ENCODE assay signal across 8 cellular contexts in the genomic region with DNA sequence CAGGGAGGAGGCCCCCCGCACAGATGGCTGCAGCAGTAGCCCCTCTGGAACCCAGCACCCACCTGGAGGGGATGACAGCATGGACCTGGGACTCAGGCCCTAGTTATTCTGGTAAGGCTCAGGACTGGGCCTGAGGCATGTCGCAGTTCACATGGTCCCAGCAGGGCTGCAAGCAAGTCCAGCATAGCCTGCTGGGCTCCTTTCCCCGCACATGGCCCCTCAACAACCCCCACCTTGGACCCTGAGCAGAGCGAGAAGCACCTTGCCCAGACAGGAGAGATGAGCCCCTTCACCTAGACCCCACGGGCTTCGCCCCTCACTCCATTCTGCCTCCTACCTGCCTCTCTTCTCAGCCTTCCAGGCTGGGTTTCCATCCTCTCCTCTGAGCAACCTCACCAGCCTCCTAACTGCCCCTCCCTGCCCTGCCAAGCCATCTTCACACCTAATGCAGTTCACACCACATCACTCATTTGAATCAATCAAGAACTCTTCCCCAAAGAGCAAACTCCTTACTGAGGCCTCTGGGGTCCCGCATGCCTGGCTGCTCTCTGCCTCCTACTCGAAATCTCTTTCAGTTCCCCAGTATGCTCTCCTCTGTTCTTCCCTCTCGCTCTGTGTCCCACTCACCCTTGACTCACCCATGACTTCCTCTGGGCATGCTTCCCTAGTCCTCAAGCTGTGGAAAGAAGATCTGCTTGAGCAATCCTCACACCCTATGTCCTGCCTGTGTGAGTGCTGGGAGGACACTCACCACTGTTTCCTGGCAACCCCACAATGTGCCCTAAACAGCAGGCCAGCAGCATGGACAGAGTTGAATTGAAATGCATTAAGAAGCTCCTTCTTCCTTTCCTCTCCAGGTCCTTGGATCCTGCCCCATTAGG. TPM values are rescaled to one million over a fixed set of nuclear protein-coding genes. Genes with fewer than 3 reads are reported as not detected.
DNase-seq lines count a peak whose midpoint lies in the region; ATAC-seq, FAIRE-seq and TF ChIP-seq lines count a peak whose summit lies in the region.

No MANE protein-coding gene starts in this region.

- H3K4me2 ChIP-seq in Karpas-422 (ENCODE audit: low read depth, low read length, poor library complexity, severe bottlenecking) (peak overlapping the region; percentile 27), keratinocyte (ENCODE audit: control insufficient read depth, extremely low read depth, insufficient read depth, low read depth, low read length) (peak overlapping the region; percentile 6)

- dilution Hi-C loops in keratinocyte (cut with MboI; ENCODE audit: extremely low pct_ligation_motif_present, low sequenced_read_pairs): no loop called here

- TF ChIP-seq CTCF in astrocyte of the cerebellum (IDR thresholded peaks at IDR 0.05; ENCODE audit: low read depth, low read length, missing control alignments): no peak
- TF ChIP-seq CTCF in keratinocyte (optimal IDR thresholded peaks at IDR 0.05 in 1 of 3, IDR thresholded peaks at IDR 0.05 in 1 of 3, conservative IDR thresholded peaks at IDR 0.05 in 1 of 3; ENCODE audit: extremely low read depth in 1 of 3, insufficient read depth in 2 of 3, low read length in 3 of 3): no peak
- TF ChIP-seq CTCF in stomach (IDR thresholded peaks at IDR 0.05): no peak
- TF ChIP-seq CTCF in BE2C (IDR thresholded peaks at IDR 0.05; ENCODE audit: low read depth, low read length): no peak

- no peaks in the 10 kb centered on the region for H3K9me2 ChIP-seq in Karpas-422 (replicated peaks; ENCODE audit: insufficient read depth, low read length)

- WGBS in stomach, 5 donors: 68 to 89% (median 88%) methylated on average over 7 to 9 of the region's 9 CpGs

- H3K4me3 ChIP-seq in Karpas-422 (ENCODE audit: low read length): no peak overlapping the region
- H3K4me3 ChIP-seq in astrocyte of the cerebellum (ENCODE audit: low read depth, low read length): no peak overlapping the region
- H3K4me3 ChIP-seq in keratinocyte (ENCODE audit: control insufficient read depth in 2 of 3, extremely low read depth in 1 of 3, insufficient read depth in 2 of 3, low read depth in 1 of 3, low read length in 3 of 3): no peak overlapping the region
- H3K4me3 ChIP-seq in stomach: no peak overlapping the region
- H3K4me3 ChIP-seq in BE2C (ENCODE audit: low read depth, low read length): no peak overlapping the region

- peak overlapping the region; percentile 41 for H3K9ac ChIP-seq in Karpas-422 (ENCODE audit: low read length)
- peak overlapping the region; percentile 46 for H3K9ac ChIP-seq in keratinocyte (ENCODE audit: control insufficient read depth, extremely low read depth, insufficient read depth, low read length)

- H3K27ac ChIP-seq in Karpas-422 (ENCODE audit: low read length) (no peak overlapping the region), keratinocyte (ENCODE audit: control insufficient read depth, insufficient read depth, low read length) (peak overlapping the region; percentile 73), stomach (peak overlapping the region in 4 of 5 donors; percentile 49 to 81 (median 63))

- H2AFZ ChIP-seq in Karpas-422 (ENCODE audit: low read length) (peak overlapping the region; percentile 53; the same call in 1 of the 2 replicates), keratinocyte (ENCODE audit: control insufficient read depth, low read length) (peak overlapping the region; percentile 39)

- H4K20me1 ChIP-seq in Karpas-422 (ENCODE audit: insufficient read depth, low read depth, low read length): no peaks in the 10 kb centered on the region
- H4K20me1 ChIP-seq in keratinocyte (ENCODE audit: control insufficient read depth, extremely low read depth, insufficient read depth, low read length): no peaks in the 10 kb centered on the region

- H3K4me1 ChIP-seq in Karpas-422 (ENCODE audit: low read length) (peaks cover 29% of the 10 kb centered on the region), keratinocyte (ENCODE audit: control insufficient read depth, extremely low read depth, insufficient read depth, low read length) (peaks cover 22% of the 10 kb centered on the region), stomach (peaks cover 0 to 16% (median 3%) of the 10 kb centered on the region in 4 donors), BE2C (no peaks in the 10 kb centered on the region)

- no peak for TF ChIP-seq POLR2A in stomach (IDR thresholded peaks at IDR 0.05)

- TF ChIP-seq EP300 in stomach (IDR thresholded peaks at IDR 0.05): no peak

- intact Hi-C loops in stomach (cut with DNase I; ENCODE audit: low total_unique reads): loop anchor here (10.0 kb wide), 1 partner anchor 112 kb away; no protein-coding TSS in a partner anchor

- H3K36me3 ChIP-seq in Karpas-422 (ENCODE audit: insufficient read depth, low read length): no peaks in the 10 kb centered on the region
- H3K36me3 ChIP-seq in keratinocyte (ENCODE audit: control insufficient read depth in 2 of 2, extremely low read depth in 1 of 2, insufficient read depth in 2 of 2, low read length in 2 of 2): no peaks in the 10 kb centered on the region
- H3K36me3 ChIP-seq in stomach: no peaks in the 10 kb centered on the region
- H3K36me3 ChIP-seq in BE2C: no peaks in the 10 kb centered on the region

- H3K9me1 ChIP-seq in keratinocyte (ENCODE audit: control insufficient read depth, extremely low read depth, insufficient read depth, low read length): no peaks in the 10 kb centered on the region

- ATAC-seq in HG03139 (IDR thresholded peaks at IDR 0.05; ENCODE audit: unreplicated experiment): no peak

- in situ Hi-C loops in astrocyte of the cerebellum (cut with HindIII; ENCODE audit: low sequenced_read_pairs): no loop called here

- H3K79me2 ChIP-seq in Karpas-422 (ENCODE audit: low read length): no peaks in the 10 kb centered on the region
- H3K79me2 ChIP-seq in keratinocyte (ENCODE audit: control insufficient read depth, insufficient read depth, low read length): no peaks in the 10 kb centered on the region

- DNase-seq in ELR (ENCODE audit: low read depth) (peak; percentile 99), Karpas-422 (peak; percentile 73), astrocyte of the cerebellum (ENCODE audit: low read depth) (peak; percentile 76), keratinocyte (ENCODE audit: low read depth, low spot score) (peak; percentile 30), stomach (no peak), NCI-H526 treated with DMSO at 0.1 percent for 48 hours (lab: John Stamatoyannopoulos, UW) (no peak), BE2C (no peak)

- peak; percentile 85 for FAIRE-seq in keratinocyte (lab: Jason Lieb, UNC)

- no peaks in the 10 kb centered on the region for H3K27me3 ChIP-seq in Karpas-422 (ENCODE audit: low read length)
- no peaks in the 10 kb centered on the region for H3K27me3 ChIP-seq in keratinocyte (ENCODE audit: control insufficient read depth, extremely low read depth, insufficient read depth, low read length)
- H3K27me3 ChIP-seq in stomach: no peaks in the 10 kb centered on the region
- H3K27me3 ChIP-seq in BE2C: no peaks in the 10 kb centered on the region

- H3K9me3 ChIP-seq in Karpas-422 (ENCODE audit: low read length): no peaks in the 10 kb centered on the region
- H3K9me3 ChIP-seq in keratinocyte (ENCODE audit: control insufficient read depth, low read depth, low read length): no peaks in the 10 kb centered on the region
- H3K9me3 ChIP-seq in stomach: no peaks in the 10 kb centered on the region
- H3K9me3 ChIP-seq in BE2C: no peaks in the 10 kb centered on the region

RNA-seq across cellular contexts. Expression of gene THEMIS2, which starts 9.4 kb away (rescaled TPM):
- 8.7 and 9.2 TPM in 2 replicates for total RNA-seq in Karpas-422 (2014; rRNA removed; shearing (Covaris generic); ENCODE audit: low replicate concordance)
- polyA plus RNA-seq in keratinocyte (1.3 to 3.5 TPM (median 1.6 TPM) in 3 replicates), stomach (10 to 100 TPM in 2 of 3 donors, 1 to 10 TPM in 1; 9.8 to 18.2 (median 15.6) TPM)
- 0.64 TPM for polyA plus RNA-seq in keratinocyte (2011; ENCODE audit: low read depth)
- polyA plus RNA-seq in keratinocyte (2011; cell fraction: cytosol; rRNA removed): 2.0 TPM in 2 replicates
- polyA plus RNA-seq in keratinocyte (2011; cell fraction: nucleus; rRNA removed): 2.1 and 2.3 TPM in 2 replicates
- polyA plus RNA-seq in keratinocyte (2012; ENCODE audit: low replicate concordance): 1.6 and 2.2 TPM in 2 replicates
- polyA minus RNA-seq in keratinocyte: 0.83 to 10.4 TPM (median 4.0 TPM) in 3 replicates
- polyA minus RNA-seq in keratinocyte (2011; cell fraction: cytosol; rRNA and poly(A)+ RNA removed): 3.1 TPM
- polyA minus RNA-seq in keratinocyte (2011; cell fraction: nucleus; rRNA and poly(A)+ RNA removed): 1.5 and 2.2 TPM in 2 replicates
- 10 to 100 TPM in 3 of 5 donors, 1 to 10 TPM in 2; 5.3 to 44.0 (median 17.6) TPM for total RNA-seq in stomach
- polyA plus RNA-seq in BE2C (2012; ENCODE audit: insufficient read depth, insufficient read length, low read depth): 2.0 TPM

RNA-seq across cellular contexts. Expression of gene PPP1R8, which starts 32.3 kb away (rescaled TPM):
- 38.3 and 48.1 TPM in 2 replicates for total RNA-seq in Karpas-422 (2014; rRNA removed; shearing (Covaris generic); ENCODE audit: low replicate concordance)
- polyA plus RNA-seq in keratinocyte (47.3 to 56.2 TPM (median 48.2 TPM) in 3 replicates), stomach (10 to 100 TPM; 20.4 to 25.1 (median 21.8) TPM)
- 72.7 TPM for polyA plus RNA-seq in keratinocyte (2011; ENCODE audit: low read depth)
- 38.5 and 46.3 TPM in 2 replicates for polyA plus RNA-seq in keratinocyte (2011; cell fraction: cytosol; rRNA removed)
- polyA plus RNA-seq in keratinocyte (2011; cell fraction: nucleus; rRNA removed): 36.4 and 38.9 TPM in 2 replicates
- polyA plus RNA-seq in keratinocyte (2012; ENCODE audit: low replicate concordance): 24.1 and 35.5 TPM in 2 replicates
- polyA minus RNA-seq in keratinocyte: 51.5 to 80.9 TPM (median 56.9 TPM) in 3 replicates
- polyA minus RNA-seq in keratinocyte (2011; cell fraction: cytosol; rRNA and poly(A)+ RNA removed): 32.8 TPM
- polyA minus RNA-seq in keratinocyte (2011; cell fraction: nucleus; rRNA and poly(A)+ RNA removed): 13.1 and 34.5 TPM in 2 replicates
- total RNA-seq in stomach: 10 to 100 TPM in 3 of 5 donors, 1 to 10 TPM in 1, under 1 TPM in 1; 0.58 to 40.0 (median 22.7) TPM
- polyA plus RNA-seq in BE2C (2012; ENCODE audit: insufficient read depth, insufficient read length, low read depth): 55.5 TPM

RNA-seq across cellular contexts. Expression of gene RPA2, which starts 51.5 kb away (rescaled TPM):
- total RNA-seq in Karpas-422 (2014; rRNA removed; shearing (Covaris generic); ENCODE audit: low replicate concordance): 67.0 and 72.5 TPM in 2 replicates
- polyA plus RNA-seq in keratinocyte (24.5 to 35.4 TPM (median 30.1 TPM) in 3 replicates), stomach (10 to 100 TPM; 21.9 to 37.6 (median 29.1) TPM)
- 14.7 TPM for polyA plus RNA-seq in keratinocyte (2011; ENCODE audit: low read depth)
- 18.3 and 28.2 TPM in 2 replicates for polyA plus RNA-seq in keratinocyte (2011; cell fraction: cytosol; rRNA removed)
- polyA plus RNA-seq in keratinocyte (2011; cell fraction: nucleus; rRNA removed): 15.9 and 19.4 TPM in 2 replicates
- 19.9 and 22.1 TPM in 2 replicates for polyA plus RNA-seq in keratinocyte (2012; ENCODE audit: low replicate concordance)
- polyA minus RNA-seq in keratinocyte: 9.4 to 11.7 TPM (median 10.8 TPM) in 3 replicates
- 13.2 TPM for polyA minus RNA-seq in keratinocyte (2011; cell fraction: cytosol; rRNA and poly(A)+ RNA removed)
- 5.4 and 10.9 TPM in 2 replicates for polyA minus RNA-seq in keratinocyte (2011; cell fraction: nucleus; rRNA and poly(A)+ RNA removed)
- 10 to 100 TPM in 2 of 5 donors, 1 to 10 TPM in 2, under 1 TPM in 1; 0.58 to 44.4 (median 4.0) TPM for total RNA-seq in stomach
- polyA plus RNA-seq in BE2C (2012; ENCODE audit: insufficient read depth, insufficient read length, low read depth): 56.4 TPM

Comparison
In these comparisons a context has a peak if more than half of its experiments do, and no peak if none do; other contexts are left out.
1. DNase-seq: peak in ELR (single experiment), Karpas-422 (single experiment), astrocyte of the cerebellum (single experiment) and keratinocyte (single experiment); none in stomach (single experiment), NCI-H526 treated with DMSO at 0.1 percent for 48 hours (single experiment) and BE2C (single experiment).